Comparison of ENCODE assay signal across 14 cellular contexts in genomic region chr16:56551796-56552738, GRCh38. TPM values are rescaled to one million over a fixed set of nuclear protein-coding genes. Genes with fewer than 3 reads are reported as not detected.
DNase-seq lines count a peak whose midpoint lies in the region; ATAC-seq, FAIRE-seq and TF ChIP-seq lines count a peak whose summit lies in the region.
"Had no signal": no experiment of that assay in that cellular context is flagged by ENCODE, and none has a peak within 500 bp of the region (broad histone marks: within the 10 kb centered on the region; RNA-seq: fewer than 3 reads in every experiment).

No MANE protein-coding gene starts in this region.

- no peak overlapping the region for H3K56ac ChIP-seq in H1 (replicated peaks; ENCODE audit: insufficient read length, low read depth, low read length)

- no peak overlapping the region for H2BK5ac ChIP-seq in H1 (ENCODE audit: low read depth, low read length)

- no peak overlapping the region for H2BK12ac ChIP-seq in H1 (ENCODE audit: low read depth, low read length)

- H3K4me1 ChIP-seq in ACC112 (ENCODE audit: control insufficient read depth, insufficient read depth, low read length, unreplicated experiment), result peaks cover 12% of the 10 kb centered on the region
- H3K4me1 ChIP-seq in H1 (replicated peaks in 1 of 4; ENCODE audit: control insufficient read depth in 3 of 4, insufficient read depth in 4 of 4, low read length in 3 of 4), result peaks cover 5% of the 10 kb centered on the region in 4 experiments; a peak in 5 of 7 replicates
- no peaks in the 10 kb centered on the region for H3K4me1 ChIP-seq in PC-9 (replicated peaks; ENCODE audit: insufficient read depth)
- H3K4me1 ChIP-seq: uterus had no signal

- no peak overlapping the region for H3K9ac ChIP-seq in H1 (replicated peaks in 1 of 4; ENCODE audit: extremely low read depth in 1 of 4, low read depth in 3 of 4, low read length in 3 of 4)

- DNase-seq in NCI-H2196 treated with DMSO at 0.1 percent for 48 hours (lab: John Stamatoyannopoulos, UW; ENCODE audit: unreplicated experiment), result peak; percentile 20
- no peak for DNase-seq in H1 (ENCODE audit: low read depth in 1 of 2, low spot score in 2 of 2)
- DNase-seq in myocyte (ENCODE audit: low read depth), result peak; percentile 28
- no peak for DNase-seq in PC-9
- no peak for DNase-seq in T-helper 9 cell
- DNase-seq: activated CD4-positive, alpha-beta T cell treated with anti-CD3 and anti-CD28 coated beads, Interleukin-2, amount 50 U/mL, for 1 hour; foreskin fibroblast; naive thymus-derived CD8-positive, alpha-beta T cell; NCI-H1436 treated with DMSO at 0.1 percent for 48 hours; SHP77 had no signal

- H3K79me2 ChIP-seq in ACC112 (ENCODE audit: control insufficient read depth, insufficient read depth, low read length, unreplicated experiment), result no peaks in the 10 kb centered on the region
- H3K79me2 ChIP-seq in H1 (ENCODE audit: control insufficient read depth in 1 of 2, insufficient read depth in 2 of 2, low read length in 2 of 2), result no peaks in the 10 kb centered on the region
- H3K79me2 ChIP-seq in PC-9 (ENCODE audit: low read depth), result no peaks in the 10 kb centered on the region

- no peak overlapping the region for H2BK20ac ChIP-seq in H1 (ENCODE audit: low read length)

- no peak overlapping the region for H3K4ac ChIP-seq in H1 (replicated peaks; ENCODE audit: insufficient read length, low read depth, low read length)

- H3F3A ChIP-seq in PC-9 (ENCODE audit: insufficient read depth, low read depth), result peaks cover 3% of the 10 kb centered on the region; the same call in 1 of the 2 replicates

- TF ChIP-seq RAD21 in H1 (IDR thresholded peaks at IDR 0.05 in 1 of 2, conservative IDR thresholded peaks at IDR 0.05 in 1 of 2; ENCODE audit: low read depth in 2 of 2, low read length in 2 of 2), result no peak

- no peak for TF ChIP-seq CTCF in H1 (IDR thresholded peaks at IDR 0.05; ENCODE audit: control extremely low read depth in 1 of 3, insufficient read depth in 1 of 3, low read depth in 1 of 3, low read length in 3 of 3)
- TF ChIP-seq CTCF in PC-9 (conservative IDR thresholded peaks at IDR 0.05), result no peak

- no peak for ATAC-seq in GM19035 (IDR thresholded peaks at IDR 0.05; ENCODE audit: unreplicated experiment)
- no peak for ATAC-seq in HG03108 (IDR thresholded peaks at IDR 0.05; ENCODE audit: unreplicated experiment)
- ATAC-seq: naive thymus-derived CD8-positive, alpha-beta T cell had no signal

- H3K36me3 ChIP-seq in ACC112 (ENCODE audit: insufficient read depth, low read length) (no peaks in the 10 kb centered on the region), H1 (ENCODE audit: control insufficient read depth in 2 of 4, insufficient read depth in 4 of 4, low read length in 3 of 4) (no peaks in the 10 kb centered on the region), PC-9 (ENCODE audit: low read depth) (no peaks in the 10 kb centered on the region)
- H3K36me3 ChIP-seq: uterus had no signal

- H2AFZ ChIP-seq in ACC112 (ENCODE audit: low read length, unreplicated experiment), result peak overlapping the region; percentile 10
- H2AFZ ChIP-seq in H1 (ENCODE audit: low read length), result no peak overlapping the region
- no peak overlapping the region for H2AFZ ChIP-seq in PC-9

- no peak overlapping the region for H3K14ac ChIP-seq in H1 (ENCODE audit: insufficient read length)

- no peak overlapping the region for H4K91ac ChIP-seq in H1 (replicated peaks; ENCODE audit: insufficient read length, low read length)

- no TSS peak for BruUV-seq in PC-9 (replicated peaks; lab: Mats Ljungman, UMichigan)

- H2BK15ac ChIP-seq in H1 (ENCODE audit: low read length), result 0 out of 2 replicates have a peak overlapping the region, but pooled peaks have one; percentile 29

- WGBS in H1 (ENCODE audit: extremely low coverage in 1 of 2, insufficient coverage in 1 of 2, insufficient read length in 1 of 2, insufficient replicate concordance in 2 of 2, low coverage in 1 of 2, low lambda C conversion rate in 2 of 2, missing lambda C conversion rate in 1 of 2), 2 experiments, result 83% methylated on average over 11 of the region's 11 CpGs; no CpG with 5 or more reads in 1 of the 2 experiments

- TF ChIP-seq POLR2A in H1 (IDR thresholded peaks at IDR 0.05; ENCODE audit: control extremely low read depth in 1 of 2, low read depth in 2 of 2, low read length in 2 of 2), result no peak

- H3K27me3 ChIP-seq in ACC112 (ENCODE audit: insufficient read depth, low read length), result peaks cover 29% of the 10 kb centered on the region
- H3K27me3 ChIP-seq in H1 (replicated peaks in 1 of 4; ENCODE audit: control insufficient read depth in 3 of 4, extremely low read depth in 1 of 4, insufficient read depth in 3 of 4, low read length in 3 of 4), result peaks cover 0 to 15% (median 11%) of the 10 kb centered on the region in 4 experiments; a peak in 4 of 7 replicates
- H3K27me3 ChIP-seq in PC-9 (ENCODE audit: insufficient read depth, low read depth), result peaks cover 18% of the 10 kb centered on the region; the same call in 1 of the 2 replicates
- H3K27me3 ChIP-seq: uterus had no signal

- H3K27ac ChIP-seq in ACC112 (ENCODE audit: low read depth, low read length) (no peak overlapping the region), H1 (ENCODE audit: low read depth, low read length) (no peak overlapping the region), PC-9 (no peak overlapping the region)
- H3K27ac ChIP-seq: uterus had no signal

- no peak overlapping the region for H4K5ac ChIP-seq in H1 (ENCODE audit: insufficient read length, low read depth, low read length)

- no peak for FAIRE-seq in H1 (lab: Jason Lieb, UNC)

- H3K4me3 ChIP-seq in ACC112 (ENCODE audit: low read depth, low read length) (no peak overlapping the region), H1 (ENCODE audit: extremely low read depth in 1 of 4, insufficient read depth in 2 of 4, low read depth in 3 of 4, low read length in 4 of 4) (no peak overlapping the region), PC-9 (no peak overlapping the region)
- H3K4me3 ChIP-seq: uterus had no signal

- intact Hi-C loops in PC-9 (cut with micrococcal nuclease; ENCODE audit: unreplicated experiment), result no loop called here

- no peak overlapping the region for H3K18ac ChIP-seq in H1 (ENCODE audit: extremely low read depth, low read length)

- H3K23ac ChIP-seq in H1 (ENCODE audit: insufficient read length), result no peak overlapping the region

- CTCF ChIA-PET in H1 (lab: Charles Lee; ENCODE audit: partially characterized antibody) (interaction anchor here (0.7 to 1.1 kb wide), 4 partner anchors 11 to 49 kb away, joined by 3 to 4 read pairs (median 3); no protein-coding TSS in a partner anchor), PC-9 (lab: Charles Lee) (interaction anchor here (0.6 kb wide), 1 partner anchor 171 kb away, joined by 4 read pairs; no protein-coding TSS in a partner anchor)

- no peak overlapping the region for H4K8ac ChIP-seq in H1 (ENCODE audit: extremely low read depth, insufficient read depth, low read length)

- no peak overlapping the region for H2BK120ac ChIP-seq in H1 (replicated peaks; ENCODE audit: low read depth, low read length)

- no peaks in the 10 kb centered on the region for H3K9me2 ChIP-seq in PC-9 (ENCODE audit: insufficient read depth)

- H3K9me3 ChIP-seq in H1 (ENCODE audit: insufficient read depth in 2 of 2, low read depth in 1 of 2, low read length in 1 of 2) (no peaks in the 10 kb centered on the region), PC-9 (ENCODE audit: insufficient read depth, low read depth) (no peaks in the 10 kb centered on the region)
- H3K9me3 ChIP-seq: uterus had no signal

- no peak for TF ChIP-seq EP300 in H1 (IDR thresholded peaks at IDR 0.05; ENCODE audit: borderline replicate concordance in 1 of 2, low read depth in 2 of 2, low read length in 2 of 2)

- POLR2A ChIA-PET in H1 (lab: Charles Lee; ENCODE audit: partially characterized antibody) (no interaction called here), PC-9 (lab: Charles Lee; ENCODE audit: unreplicated experiment) (no interaction called here)

- H3K4me2 ChIP-seq in H1 (ENCODE audit: insufficient read depth in 1 of 2, low read depth in 2 of 2, low read length in 2 of 2) (no peak overlapping the region), PC-9 (no peak overlapping the region)

- no peaks in the 10 kb centered on the region for H3K23me2 ChIP-seq in H1 (ENCODE audit: low read depth, low read length)

- H4K20me1 ChIP-seq in H1 (replicated peaks in 1 of 2; ENCODE audit: control insufficient read depth in 1 of 2, insufficient read depth in 2 of 2, low read length in 2 of 2) (no peaks in the 10 kb centered on the region), PC-9 (ENCODE audit: insufficient read depth) (no peaks in the 10 kb centered on the region)

- H2AK5ac ChIP-seq in H1 (ENCODE audit: low read depth, low read length), result no peak overlapping the region

- no peaks in the 10 kb centered on the region for H3K79me1 ChIP-seq in H1 (ENCODE audit: low read depth, low read length)

RNA-seq across cellular contexts. Expression of gene MT4, which starts 12.8 kb away (rescaled TPM):
- not detected in 2 replicates for total RNA-seq in H1 (2021; fragmentation: NEBNext Ultra II Directional; extraction: Animal tissue kit (Norgen Biotek cat#: 25700))
- polyA plus RNA-seq in H1 (2011; rRNA removed), result not detected in 2 replicates
- polyA plus RNA-seq in H1 (2011; cell fraction: cytosol; rRNA removed), result not detected
- polyA plus RNA-seq in H1 (2011; cell fraction: nucleus; rRNA removed), result not detected
- not detected in 4 replicates for polyA plus RNA-seq in H1 (2012, experiment 1 of 2)
- not detected for polyA plus RNA-seq in H1 (2012, experiment 2 of 2)
- not detected for polyA plus RNA-seq in H1 (2013, experiment 1 of 2)
- polyA plus RNA-seq in H1 (2013, experiment 2 of 2), result not detected
- polyA minus RNA-seq in H1 (2011; rRNA and poly(A)+ RNA removed), result not detected in 2 replicates
- polyA minus RNA-seq in H1 (2011; cell fraction: cytosol; rRNA and poly(A)+ RNA removed), result not detected
- not detected for polyA minus RNA-seq in H1 (2011; cell fraction: nucleus; rRNA and poly(A)+ RNA removed)
- total RNA-seq in myocyte (not detected in 2 replicates), PC-9 (2021) (not detected in 2 replicates)
- polyA plus RNA-seq in myocyte (2012), result not detected
- total RNA-seq: naive thymus-derived CD8-positive, alpha-beta T cell; uterus had no signal
- polyA plus RNA-seq: naive thymus-derived CD8-positive, alpha-beta T cell had no signal

RNA-seq across cellular contexts. Expression of gene BBS2, which starts 32.2 kb away (rescaled TPM):
- total RNA-seq in H1 (2021; fragmentation: NEBNext Ultra II Directional; extraction: Animal tissue kit (Norgen Biotek cat#: 25700)), result 11.6 and 12.3 TPM in 2 replicates
- polyA plus RNA-seq in H1 (2011; rRNA removed), result 12.0 and 15.1 TPM in 2 replicates
- polyA plus RNA-seq in H1 (2011; cell fraction: cytosol; rRNA removed), result 18.0 TPM
- 28.6 TPM for polyA plus RNA-seq in H1 (2011; cell fraction: nucleus; rRNA removed)
- polyA plus RNA-seq in H1 (2012, experiment 1 of 2), result 11.6 to 18.7 TPM (median 14.9 TPM) in 4 replicates
- 3.2 TPM for polyA plus RNA-seq in H1 (2012, experiment 2 of 2)
- 8.3 TPM for polyA plus RNA-seq in H1 (2013, experiment 1 of 2)
- polyA plus RNA-seq in H1 (2013, experiment 2 of 2), result 7.3 TPM
- polyA minus RNA-seq in H1 (2011; rRNA and poly(A)+ RNA removed), result 18.6 and 26.5 TPM in 2 replicates
- polyA minus RNA-seq in H1 (2011; cell fraction: cytosol; rRNA and poly(A)+ RNA removed), result 7.7 TPM
- polyA minus RNA-seq in H1 (2011; cell fraction: nucleus; rRNA and poly(A)+ RNA removed), result 16.7 TPM
- total RNA-seq in myocyte (27.2 and 32.9 TPM in 2 replicates), PC-9 (2021) (56.3 and 77.8 TPM in 2 replicates)
- 26.6 TPM for polyA plus RNA-seq in myocyte (2012)

RNA-seq across cellular contexts. Expression of gene MT3, which starts 37.3 kb away (rescaled TPM):
- not detected in 2 replicates for total RNA-seq in H1 (2021; fragmentation: NEBNext Ultra II Directional; extraction: Animal tissue kit (Norgen Biotek cat#: 25700))
- 0.17 TPM in 1 of 2 replicates, not detected in the other for polyA plus RNA-seq in H1 (2011; rRNA removed)
- not detected for polyA plus RNA-seq in H1 (2011; cell fraction: cytosol; rRNA removed)
- polyA plus RNA-seq in H1 (2011; cell fraction: nucleus; rRNA removed), result not detected
- not detected in 4 replicates for polyA plus RNA-seq in H1 (2012, experiment 1 of 2)
- polyA plus RNA-seq in H1 (2012, experiment 2 of 2), result not detected
- 0.18 TPM for polyA plus RNA-seq in H1 (2013, experiment 1 of 2)
- 0.17 TPM for polyA plus RNA-seq in H1 (2013, experiment 2 of 2)
- polyA minus RNA-seq in H1 (2011; rRNA and poly(A)+ RNA removed), result 1.8 TPM in 1 of 2 replicates, not detected in the other
- not detected for polyA minus RNA-seq in H1 (2011; cell fraction: cytosol; rRNA and poly(A)+ RNA removed)
- not detected for polyA minus RNA-seq in H1 (2011; cell fraction: nucleus; rRNA and poly(A)+ RNA removed)
- total RNA-seq in myocyte, result not detected in 2 replicates
- polyA plus RNA-seq in myocyte (2012), result 4.3 TPM
- total RNA-seq in PC-9 (2021), result not detected in 2 replicates
- total RNA-seq: uterus had no signal

RNA-seq across cellular contexts. Expression of gene MT2A, which starts 56.3 kb away (rescaled TPM):
- total RNA-seq in H1 (2021; fragmentation: NEBNext Ultra II Directional; extraction: Animal tissue kit (Norgen Biotek cat#: 25700)), result 9.2 and 9.5 TPM in 2 replicates
- polyA plus RNA-seq in H1 (2011; rRNA removed), result 23.2 and 30.1 TPM in 2 replicates
- polyA plus RNA-seq in H1 (2011; cell fraction: cytosol; rRNA removed), result 12.8 TPM
- polyA plus RNA-seq in H1 (2011; cell fraction: nucleus; rRNA removed), result 21.1 TPM
- 92.5 to 136 TPM (median 103 TPM) in 4 replicates for polyA plus RNA-seq in H1 (2012, experiment 1 of 2)
- polyA plus RNA-seq in H1 (2012, experiment 2 of 2), result 50.9 TPM
- 278 TPM for polyA plus RNA-seq in H1 (2013, experiment 1 of 2)
- polyA plus RNA-seq in H1 (2013, experiment 2 of 2), result 279 TPM
- 3.3 and 4.2 TPM in 2 replicates for polyA minus RNA-seq in H1 (2011; rRNA and poly(A)+ RNA removed)
- 24.2 TPM for polyA minus RNA-seq in H1 (2011; cell fraction: cytosol; rRNA and poly(A)+ RNA removed)
- polyA minus RNA-seq in H1 (2011; cell fraction: nucleus; rRNA and poly(A)+ RNA removed), result 5.4 TPM
- 7.1 and 18.6 TPM in 2 replicates for total RNA-seq in myocyte
- polyA plus RNA-seq in myocyte (2012), result 374 TPM
- total RNA-seq in PC-9 (2021), result 203 and 353 TPM in 2 replicates

Comparison
In these comparisons a context has a peak if more than half of its experiments do, and no peak if none do; other contexts are left out.
1. DNase-seq: peak in NCI-H2196 treated with DMSO at 0.1 percent for 48 hours (single experiment) and myocyte (single experiment); none in H1 (0 of 2), PC-9 (0 of 2) and T-helper 9 cell (single experiment).